Comparison of ENCODE assay signal across 1 cellular context in genomic region chr7:111085356-111085755, GRCh38.
A peak's percentile ranks its signal among the peaks of the same experiment; 100 is the strongest.
TF ChIP-seq lines count a peak whose summit lies in the region.

No MANE protein-coding gene starts in this region.

TF ChIP-seq in GM12878, 131 proteins besides CTCF, POLR2A, EP300 and RAD21:
- TF ChIP-seq IKZF2 (IDR thresholded peaks at IDR 0.05) (0 out of 4 replicates have a peak, but pooled peaks of 1 of the 2 experiments have one; percentile 12), JUNB (IDR thresholded peaks at IDR 0.05) (peak; percentile 29; the same call in 1 of the 2 replicates), ZNF274 (IDR thresholded peaks at IDR 0.05; ENCODE audit: insufficient read depth, insufficient read length) (no peak), RUNX3 (IDR thresholded peaks at IDR 0.05; ENCODE audit: low read length) (peak; percentile 73)
